8 cellular contexts compared by ENCODE assay signal in genomic region chr12:62435337-62436163, GRCh38. TPM values are rescaled to one million over a fixed set of nuclear protein-coding genes. Genes with fewer than 3 reads are reported as not detected.
DNase-seq lines count a peak whose midpoint lies in the region; ATAC-seq and TF ChIP-seq lines count a peak whose summit lies in the region.

No MANE protein-coding gene starts in this region.

- H3K9ac ChIP-seq in neural progenitor cell = no peak overlapping the region

- H3K36me3 Mint-ChIP-seq in neural progenitor cell = no peaks in the 10 kb centered on the region

- no peaks in the 10 kb centered on the region for H3K36me3 ChIP-seq in neural progenitor cell

- peaks cover 3% of the 10 kb centered on the region for H3K27me3 Mint-ChIP-seq in neural progenitor cell (ENCODE audit: insufficient read depth, low read depth)

- peak; percentile 69 for DNase-seq in Ammon's horn (ENCODE audit: low spot score)
- peak; percentile 64 for DNase-seq in NCI-H82 (lab: John Stamatoyannopoulos, UW)
- peak; percentile 29 for DNase-seq in activated naive CD4-positive, alpha-beta T cell treated with Interleukin-2 at 50 U/mL for 16 hours
- peak; percentile 64 for DNase-seq in glomerular visceral epithelial cell (ENCODE audit: extremely low spot score)
- DNase-seq in neural progenitor cell (ENCODE audit: low spot score) = peak; percentile 84
- DNase-seq in ureter (ENCODE audit: low spot score) = peak; percentile 61

- no peaks in the 10 kb centered on the region for H3K79me2 ChIP-seq in neural progenitor cell (ENCODE audit: low read depth)

- ATAC-seq in GM18870 (IDR thresholded peaks at IDR 0.05; ENCODE audit: unreplicated experiment) (peak; percentile 64), HG03139 (IDR thresholded peaks at IDR 0.05; ENCODE audit: unreplicated experiment) (peak; percentile 81)

- peak overlapping the region; percentile 57 for H3K4me3 ChIP-seq in neural progenitor cell

- H2AFZ ChIP-seq in neural progenitor cell (replicated peaks) = peak overlapping the region; percentile 100

- H3K4me3 Mint-ChIP-seq in neural progenitor cell = peak overlapping the region; percentile 85

- H3K27ac ChIP-seq in neural progenitor cell = no peak overlapping the region

- H3K4me1 ChIP-seq in neural progenitor cell = peaks cover 12% of the 10 kb centered on the region

- TF ChIP-seq CTCF in neural progenitor cell (IDR thresholded peaks at IDR 0.05) = peak; percentile 65

- H3K27me3 ChIP-seq in neural progenitor cell = peaks cover 64% of the 10 kb centered on the region

- no peaks in the 10 kb centered on the region for H4K20me1 ChIP-seq in neural progenitor cell (ENCODE audit: low read depth)

- no peaks in the 10 kb centered on the region for H3K9me3 ChIP-seq in neural progenitor cell (ENCODE audit: low read depth)

- no peak overlapping the region for H3K27ac Mint-ChIP-seq in neural progenitor cell

- peaks cover 3% of the 10 kb centered on the region for H3K4me1 Mint-ChIP-seq in neural progenitor cell

- peaks cover 3% of the 10 kb centered on the region for H3K9me3 Mint-ChIP-seq in neural progenitor cell

- H3K4me2 ChIP-seq in neural progenitor cell = peak overlapping the region; percentile 99

- no peaks in the 10 kb centered on the region for H3F3A ChIP-seq in neural progenitor cell (ENCODE audit: low read depth)

RNA-seq across cellular contexts. Expression of gene MON2, which starts 31.1 kb away (rescaled TPM):
- total RNA-seq in neural progenitor cell (ENCODE audit: low replicate concordance) (44.2 and 62.3 TPM in 2 replicates), ureter (96.9 TPM)

Comparison
In these comparisons a context has a peak if more than half of its experiments do, and no peak if none do; other contexts are left out.
1. DNase-seq: peak in every context shown above with its lines; median percentile 84 in neural progenitor cell; 69 in Ammon's horn; 64 in NCI-H82; 64 in glomerular visceral epithelial cell; 61 in ureter; 29 in activated naive CD4-positive, alpha-beta T cell treated with Interleukin-2 at 50 U/mL for 16 hours.